Comparison of ENCODE assay signal across 1 cellular context in the genomic region with DNA sequence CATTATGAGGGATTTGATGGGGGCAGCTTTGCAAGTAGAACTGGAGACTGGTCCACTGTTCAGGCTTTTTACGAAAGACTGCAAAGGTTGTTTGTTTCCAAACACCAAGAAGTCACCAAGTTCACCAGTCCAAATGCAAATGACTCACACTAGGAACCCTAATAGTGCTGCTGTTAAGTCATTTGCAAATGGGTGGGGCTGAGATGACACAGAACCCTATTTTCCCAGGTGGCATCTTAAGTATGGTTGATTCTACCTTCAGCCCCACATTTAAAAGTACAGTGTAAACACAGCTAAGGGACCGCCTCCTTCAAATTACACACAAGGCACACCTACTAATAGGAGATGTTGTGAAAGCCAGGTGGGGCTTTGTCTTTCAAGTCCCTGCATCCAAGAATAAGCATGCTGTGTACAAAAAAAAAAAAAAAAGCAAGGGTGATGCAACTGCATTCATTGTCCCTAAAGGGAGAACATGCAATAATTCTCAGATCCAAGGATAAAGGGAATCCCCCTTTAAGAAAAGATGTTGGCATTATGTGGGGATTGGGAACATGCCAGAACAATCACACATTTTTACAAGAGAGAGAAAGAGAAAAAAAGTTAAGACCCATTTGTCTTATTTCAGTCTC.
TF ChIP-seq lines count a peak whose summit lies in the region.

No MANE protein-coding gene starts in this region.

TF ChIP-seq in GM23338, 12 proteins besides CTCF, POLR2A, EP300 and RAD21:
- TF ChIP-seq ZNF114 (CRISPR knock-in tag; IDR thresholded peaks at IDR 0.05) = no peak
- TF ChIP-seq, protein P1, sequence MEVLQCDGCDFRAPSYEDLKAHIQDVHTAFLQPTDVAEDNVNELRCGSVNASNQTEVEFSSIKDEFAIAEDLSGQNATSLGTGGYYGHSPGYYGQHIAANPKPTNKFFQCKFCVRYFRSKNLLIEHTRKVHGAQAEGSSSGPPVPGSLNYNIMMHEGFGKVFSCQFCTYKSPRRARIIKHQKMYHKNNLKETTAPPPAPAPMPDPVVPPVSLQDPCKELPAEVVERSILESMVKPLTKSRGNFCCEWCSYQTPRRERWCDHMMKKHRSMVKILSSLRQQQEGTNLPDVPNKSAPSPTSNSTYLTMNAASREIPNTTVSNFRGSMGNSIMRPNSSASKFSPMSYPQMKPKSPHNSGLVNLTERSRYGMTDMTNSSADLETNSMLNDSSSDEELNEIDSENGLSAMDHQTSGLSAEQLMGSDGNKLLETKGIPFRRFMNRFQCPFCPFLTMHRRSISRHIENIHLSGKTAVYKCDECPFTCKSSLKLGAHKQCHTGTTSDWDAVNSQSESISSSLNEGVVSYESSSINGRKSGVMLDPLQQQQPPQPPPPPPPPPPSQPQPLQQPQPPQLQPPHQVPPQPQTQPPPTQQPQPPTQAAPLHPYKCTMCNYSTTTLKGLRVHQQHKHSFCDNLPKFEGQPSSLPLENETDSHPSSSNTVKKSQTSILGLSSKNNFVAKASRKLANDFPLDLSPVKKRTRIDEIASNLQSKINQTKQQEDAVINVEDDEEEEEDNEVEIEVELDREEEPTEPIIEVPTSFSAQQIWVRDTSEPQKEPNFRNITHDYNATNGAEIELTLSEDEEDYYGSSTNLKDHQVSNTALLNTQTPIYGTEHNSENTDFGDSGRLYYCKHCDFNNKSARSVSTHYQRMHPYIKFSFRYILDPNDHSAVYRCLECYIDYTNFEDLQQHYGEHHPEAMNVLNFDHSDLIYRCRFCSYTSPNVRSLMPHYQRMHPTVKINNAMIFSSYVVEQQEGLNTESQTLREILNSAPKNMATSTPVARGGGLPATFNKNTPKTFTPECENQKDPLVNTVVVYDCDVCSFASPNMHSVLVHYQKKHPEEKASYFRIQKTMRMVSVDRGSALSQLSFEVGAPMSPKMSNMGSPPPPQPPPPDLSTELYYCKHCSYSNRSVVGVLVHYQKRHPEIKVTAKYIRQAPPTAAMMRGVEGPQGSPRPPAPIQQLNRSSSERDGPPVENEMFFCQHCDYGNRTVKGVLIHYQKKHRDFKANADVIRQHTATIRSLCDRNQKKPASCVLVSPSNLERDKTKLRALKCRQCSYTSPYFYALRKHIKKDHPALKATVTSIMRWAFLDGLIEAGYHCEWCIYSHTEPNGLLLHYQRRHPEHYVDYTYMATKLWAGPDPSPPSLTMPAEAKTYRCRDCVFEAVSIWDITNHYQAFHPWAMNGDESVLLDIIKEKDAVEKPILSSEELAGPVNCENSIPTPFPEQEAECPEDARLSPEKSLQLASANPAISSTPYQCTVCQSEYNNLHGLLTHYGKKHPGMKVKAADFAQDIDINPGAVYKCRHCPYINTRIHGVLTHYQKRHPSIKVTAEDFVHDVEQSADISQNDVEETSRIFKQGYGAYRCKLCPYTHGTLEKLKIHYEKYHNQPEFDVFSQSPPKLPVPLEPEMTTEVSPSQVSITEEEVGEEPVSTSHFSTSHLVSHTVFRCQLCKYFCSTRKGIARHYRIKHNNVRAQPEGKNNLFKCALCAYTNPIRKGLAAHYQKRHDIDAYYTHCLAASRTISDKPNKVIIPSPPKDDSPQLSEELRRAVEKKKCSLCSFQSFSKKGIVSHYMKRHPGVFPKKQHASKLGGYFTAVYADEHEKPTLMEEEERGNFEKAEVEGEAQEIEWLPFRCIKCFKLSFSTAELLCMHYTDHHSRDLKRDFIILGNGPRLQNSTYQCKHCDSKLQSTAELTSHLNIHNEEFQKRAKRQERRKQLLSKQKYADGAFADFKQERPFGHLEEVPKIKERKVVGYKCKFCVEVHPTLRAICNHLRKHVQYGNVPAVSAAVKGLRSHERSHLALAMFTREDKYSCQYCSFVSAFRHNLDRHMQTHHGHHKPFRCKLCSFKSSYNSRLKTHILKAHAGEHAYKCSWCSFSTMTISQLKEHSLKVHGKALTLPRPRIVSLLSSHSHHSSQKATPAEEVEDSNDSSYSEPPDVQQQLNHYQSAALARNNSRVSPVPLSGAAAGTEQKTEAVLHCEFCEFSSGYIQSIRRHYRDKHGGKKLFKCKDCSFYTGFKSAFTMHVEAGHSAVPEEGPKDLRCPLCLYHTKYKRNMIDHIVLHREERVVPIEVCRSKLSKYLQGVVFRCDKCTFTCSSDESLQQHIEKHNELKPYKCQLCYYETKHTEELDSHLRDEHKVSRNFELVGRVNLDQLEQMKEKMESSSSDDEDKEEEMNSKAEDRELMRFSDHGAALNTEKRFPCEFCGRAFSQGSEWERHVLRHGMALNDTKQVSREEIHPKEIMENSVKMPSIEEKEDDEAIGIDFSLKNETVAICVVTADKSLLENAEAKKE (CRISPR knock-in tag; IDR thresholded peaks at IDR 0.05) = peak; percentile 50; the same call in 1 of the 2 replicates
- TF ChIP-seq EZH2 (IDR thresholded peaks at IDR 0.05; ENCODE audit: low read depth, unreplicated experiment) = no peak
- no peak for TF ChIP-seq ZNF331 (CRISPR knock-in tag; IDR thresholded peaks at IDR 0.05; ENCODE audit: low read depth)
- no peak for TF ChIP-seq EZH2phosphoT487 (IDR thresholded peaks at IDR 0.05; ENCODE audit: unreplicated experiment)
- no peak for TF ChIP-seq STAT1 (IDR thresholded peaks at IDR 0.05; ENCODE audit: unreplicated experiment)
- TF ChIP-seq, protein P2, sequence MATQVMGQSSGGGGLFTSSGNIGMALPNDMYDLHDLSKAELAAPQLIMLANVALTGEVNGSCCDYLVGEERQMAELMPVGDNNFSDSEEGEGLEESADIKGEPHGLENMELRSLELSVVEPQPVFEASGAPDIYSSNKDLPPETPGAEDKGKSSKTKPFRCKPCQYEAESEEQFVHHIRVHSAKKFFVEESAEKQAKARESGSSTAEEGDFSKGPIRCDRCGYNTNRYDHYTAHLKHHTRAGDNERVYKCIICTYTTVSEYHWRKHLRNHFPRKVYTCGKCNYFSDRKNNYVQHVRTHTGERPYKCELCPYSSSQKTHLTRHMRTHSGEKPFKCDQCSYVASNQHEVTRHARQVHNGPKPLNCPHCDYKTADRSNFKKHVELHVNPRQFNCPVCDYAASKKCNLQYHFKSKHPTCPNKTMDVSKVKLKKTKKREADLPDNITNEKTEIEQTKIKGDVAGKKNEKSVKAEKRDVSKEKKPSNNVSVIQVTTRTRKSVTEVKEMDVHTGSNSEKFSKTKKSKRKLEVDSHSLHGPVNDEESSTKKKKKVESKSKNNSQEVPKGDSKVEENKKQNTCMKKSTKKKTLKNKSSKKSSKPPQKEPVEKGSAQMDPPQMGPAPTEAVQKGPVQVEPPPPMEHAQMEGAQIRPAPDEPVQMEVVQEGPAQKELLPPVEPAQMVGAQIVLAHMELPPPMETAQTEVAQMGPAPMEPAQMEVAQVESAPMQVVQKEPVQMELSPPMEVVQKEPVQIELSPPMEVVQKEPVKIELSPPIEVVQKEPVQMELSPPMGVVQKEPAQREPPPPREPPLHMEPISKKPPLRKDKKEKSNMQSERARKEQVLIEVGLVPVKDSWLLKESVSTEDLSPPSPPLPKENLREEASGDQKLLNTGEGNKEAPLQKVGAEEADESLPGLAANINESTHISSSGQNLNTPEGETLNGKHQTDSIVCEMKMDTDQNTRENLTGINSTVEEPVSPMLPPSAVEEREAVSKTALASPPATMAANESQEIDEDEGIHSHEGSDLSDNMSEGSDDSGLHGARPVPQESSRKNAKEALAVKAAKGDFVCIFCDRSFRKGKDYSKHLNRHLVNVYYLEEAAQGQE (IDR thresholded peaks at IDR 0.05; ENCODE audit: unreplicated experiment) = no peak
- no peak for TF ChIP-seq NANOG (IDR thresholded peaks at IDR 0.05; ENCODE audit: borderline replicate concordance)
